8 cellular contexts compared by ENCODE assay signal in genomic region chr7:32890010-32890552, GRCh38. TPM values are rescaled to one million over a fixed set of nuclear protein-coding genes. Genes with fewer than 3 reads are reported as not detected.
DNase-seq lines count a peak whose midpoint lies in the region; ATAC-seq and TF ChIP-seq lines count a peak whose summit lies in the region.

No MANE protein-coding gene starts in this region.

- peaks cover 2% of the 10 kb centered on the region; the same call in 1 of the 2 replicates for H3K4me1 ChIP-seq in IMR-90 (ENCODE audit: control insufficient read depth, insufficient read depth, low read length)

- intact Hi-C loops in IMR-90 (cut with micrococcal nuclease) = loop anchor here (5.0 kb wide), 3 partner anchors 52 to 217 kb away; partner anchors contain the start of genes NT5C3A and RP9

- H3K36me3 Mint-ChIP-seq in immature natural killer cell = peaks cover 0 to 4% (median 3%) of the 10 kb centered on the region in 3 donors

- peaks cover 0 to 10% of the 10 kb centered on the region in 2 experiments; a peak in 1 of 4 replicates for H3K79me1 ChIP-seq in IMR-90 (ENCODE audit: low read depth in 1 of 2, low read length in 2 of 2)

- peak overlapping the region; percentile 100 for H3K9ac ChIP-seq in IMR-90 (ENCODE audit: low read depth, low read length)

- H3K4ac ChIP-seq in IMR-90 (ENCODE audit: low read depth, low read length) = peak overlapping the region; percentile 88; the same call in 1 of the 2 replicates

- no peak for TF ChIP-seq CTCF in IMR-90 (conservative IDR thresholded peaks at IDR 0.05; ENCODE audit: low read depth, low read length)

- no peak overlapping the region for H2BK15ac ChIP-seq in IMR-90 (ENCODE audit: low read depth, low read length)

- no peak overlapping the region for H4K91ac ChIP-seq in IMR-90 (ENCODE audit: insufficient read depth, low read depth, low read length)

- CTCF ChIA-PET in IMR-90 (lab: Yijun Ruan, JAX) = interaction anchor here (0.8 kb wide), 1 partner anchor 43 kb away, joined by 3 read pairs; no protein-coding TSS in a partner anchor

- H3K23ac ChIP-seq in IMR-90 (ENCODE audit: low read depth, low read length) = peak overlapping the region; percentile 99; the same call in 1 of the 2 replicates

- H3K4me3 Mint-ChIP-seq in immature natural killer cell = peak overlapping the region; percentile 99 to 100 (median 99)
- H3K4me3 Mint-ChIP-seq in stimulated activated naive CD8-positive, alpha-beta T cell treated with anti-CD3 and anti-CD28 coated beads, Interleukin-15, amount 100 ng/mL, for 72 hours = peak overlapping the region; percentile 89 to 99

- peaks cover 19 to 35% (median 22%) of the 10 kb centered on the region in 3 donors for H3K27me3 Mint-ChIP-seq in immature natural killer cell (ENCODE audit: low read depth in 3 of 3)
- no peaks in the 10 kb centered on the region for H3K27me3 Mint-ChIP-seq in stimulated activated naive CD8-positive, alpha-beta T cell treated with anti-CD3 and anti-CD28 coated beads, Interleukin-15, amount 100 ng/mL, for 72 hours

- no peak overlapping the region for H2AFZ ChIP-seq in IMR-90 (replicated peaks; ENCODE audit: low read length, poor library complexity)

- H4K5ac ChIP-seq in IMR-90 (ENCODE audit: low read depth, low read length) = peak overlapping the region; percentile 45; the same call in 1 of the 2 replicates

- TF ChIP-seq RAD21 in IMR-90 (IDR thresholded peaks at IDR 0.05; ENCODE audit: low read length) = no peak

- H2BK20ac ChIP-seq in IMR-90 (ENCODE audit: low read depth, low read length) = no peak overlapping the region

- ATAC-seq in IMR-90 (ENCODE audit: low read depth) = no peak
- ATAC-seq in stimulated activated naive CD8-positive, alpha-beta T cell treated with anti-CD3 and anti-CD28 coated beads, Interleukin-15, amount 100 ng/mL, for 72 hours = no peak
- ATAC-seq in GM19328 (IDR thresholded peaks at IDR 0.05; ENCODE audit: unreplicated experiment) = no peak

- H3K36me3 ChIP-seq in IMR-90 (ENCODE audit: control insufficient read depth, insufficient read depth, low read length) = no peaks in the 10 kb centered on the region

- no peaks in the 10 kb centered on the region for H3K27me3 ChIP-seq in IMR-90 (ENCODE audit: control insufficient read depth, insufficient read depth, low read length)

- no CpG with 5 or more reads among the region's 7 CpGs for WGBS in IMR-90 (ENCODE audit: extremely low coverage in 2 of 2, insufficient read length in 1 of 2), 2 experiments
- 0 to 3% (median 1%) methylated on average over 7 of the region's 7 CpGs for WGBS in adipose tissue, 3 donors

- H2BK5ac ChIP-seq in IMR-90 (ENCODE audit: low read depth, low read length, poor library complexity, severe bottlenecking) = peak overlapping the region; percentile 98

- H3K27ac Mint-ChIP-seq in immature natural killer cell = peak overlapping the region; percentile 100
- peak overlapping the region; percentile 99 for H3K27ac Mint-ChIP-seq in stimulated activated naive CD8-positive, alpha-beta T cell treated with anti-CD3 and anti-CD28 coated beads, Interleukin-15, amount 100 ng/mL, for 72 hours

- in situ Hi-C loops in IMR-90 (cut with MboI; ENCODE audit: low sequenced_read_pairs) = no loop called here

- H3K9me3 Mint-ChIP-seq in immature natural killer cell = no peaks in the 10 kb centered on the region
- H3K9me3 Mint-ChIP-seq in stimulated activated naive CD8-positive, alpha-beta T cell treated with anti-CD3 and anti-CD28 coated beads, Interleukin-15, amount 100 ng/mL, for 72 hours = no peaks in the 10 kb centered on the region

- peak overlapping the region; percentile 91; the same call in 1 of the 2 replicates for H3K18ac ChIP-seq in IMR-90 (ENCODE audit: low read depth, low read length)

- peak overlapping the region; percentile 47 for H3K14ac ChIP-seq in IMR-90 (replicated peaks; ENCODE audit: low read depth, low read length)

- DNase-seq in DMS114 treated with DMSO at 0.1 percent for 48 hours (lab: John Stamatoyannopoulos, UW; ENCODE audit: unreplicated experiment) = peak; percentile 42
- peak; percentile 52 for DNase-seq in IMR-90
- no peak for DNase-seq in immature natural killer cell
- DNase-seq in stimulated activated naive CD8-positive, alpha-beta T cell treated with anti-CD3 and anti-CD28 coated beads, Interleukin-15, amount 100 ng/mL, for 72 hours = no peak
- DNase-seq in NCI-H1694 (lab: John Stamatoyannopoulos, UW) = no peak
- DNase-seq in mucosa of gallbladder (ENCODE audit: low spot score) = no peak

- H2AK5ac ChIP-seq in IMR-90 (ENCODE audit: low read depth, low read length) = no peak overlapping the region

- H2AK9ac ChIP-seq in IMR-90 (replicated peaks; ENCODE audit: low read depth, low read length, poor library complexity) = no peak overlapping the region

- peak overlapping the region; percentile 92; the same call in 1 of the 2 replicates for H3K56ac ChIP-seq in IMR-90 (ENCODE audit: extremely low read depth, insufficient read depth, low read length)

- peak overlapping the region; percentile 97 for H3K4me2 ChIP-seq in IMR-90 (ENCODE audit: low read depth, low read length)

- peaks cover 75 to 79% of the 10 kb centered on the region in 2 donors for H3K4me1 Mint-ChIP-seq in immature natural killer cell
- H3K4me1 Mint-ChIP-seq in stimulated activated naive CD8-positive, alpha-beta T cell treated with anti-CD3 and anti-CD28 coated beads, Interleukin-15, amount 100 ng/mL, for 72 hours = peaks cover 63% of the 10 kb centered on the region

- H3K9me1 ChIP-seq in IMR-90 (ENCODE audit: insufficient read depth, low read length) = 0 out of 2 replicates have a peak, but pooled peaks cover 7% of the 10 kb centered on the region

- peak overlapping the region in 1 of 2 experiments; percentile 88; a peak in 2 of 4 replicates for H4K8ac ChIP-seq in IMR-90 (ENCODE audit: low read depth in 2 of 2, low read length in 2 of 2)

- dilution Hi-C loops in IMR-90 (cut with HindIII; ENCODE audit: low sequenced_read_pairs, unreplicated experiment) = no loop called here

- POLR2A ChIA-PET in IMR-90 (lab: Charles Lee; ENCODE audit: unreplicated experiment) = interaction anchor here (0.6 kb wide), 1 partner anchor 67 kb away, joined by 3 read pairs; no protein-coding TSS in a partner anchor

- H3K4me3 ChIP-seq in IMR-90 (ENCODE audit: insufficient read depth, low read depth, low read length) = peak overlapping the region; percentile 86

- no peak for TF ChIP-seq POLR2A in IMR-90 (IDR thresholded peaks at IDR 0.05; ENCODE audit: low read depth, low read length)

- H4K20me1 ChIP-seq in IMR-90 (ENCODE audit: insufficient read depth, low read length) = peaks cover 32% of the 10 kb centered on the region

- H2BK120ac ChIP-seq in IMR-90 (ENCODE audit: low read depth, low read length) = no peak overlapping the region

- TSS peak; percentile 45 for BruUV-seq in IMR-90 (replicated peaks; lab: Mats Ljungman, UMichigan)

- no peaks in the 10 kb centered on the region for H3K9me3 ChIP-seq in IMR-90 (ENCODE audit: control insufficient read depth, insufficient read depth, low read length)

- H3K27ac ChIP-seq in IMR-90 (ENCODE audit: insufficient read depth, low read length) (peak overlapping the region; percentile 100), adipose tissue (ENCODE audit: low read depth, low read length) (peak overlapping the region; percentile 5)

TF ChIP-seq in IMR-90, 13 proteins besides CTCF, POLR2A, EP300 and RAD21:
- TF ChIP-seq SMC3 (IDR thresholded peaks at IDR 0.05; ENCODE audit: low read depth, low read length) = no peak
- TF ChIP-seq RCOR1 (IDR thresholded peaks at IDR 0.05; ENCODE audit: insufficient replicate concordance, low read length) = no peak
- no peak for TF ChIP-seq RFX5 (IDR thresholded peaks at IDR 0.05; ENCODE audit: low read depth, low read length)
- no peak for TF ChIP-seq USF2 (IDR thresholded peaks at IDR 0.05; ENCODE audit: low read depth, low read length)
- TF ChIP-seq MXI1 (IDR thresholded peaks at IDR 0.05; ENCODE audit: borderline replicate concordance, low read depth, low read length) = peak; percentile 24; the same call in 1 of the 2 replicates
- no peak for TF ChIP-seq CHD1 (IDR thresholded peaks at IDR 0.05; ENCODE audit: low read depth, low read length)
- no peak for TF ChIP-seq FOS (IDR thresholded peaks at IDR 0.05; ENCODE audit: low read depth, low read length)
TF ChIP-seq in IMR-90: peak in this region for 1.

RNA-seq across cellular contexts. Expression of gene KBTBD2, which starts 1.5 kb away (rescaled TPM):
- 32.3 and 41.7 TPM in 2 replicates for total RNA-seq in IMR-90 (2012; rRNA removed)
- 11.0 and 13.2 TPM in 2 replicates for polyA plus RNA-seq in IMR-90 (2012; rRNA removed)
- 2.9 and 3.3 TPM in 2 replicates for polyA plus RNA-seq in IMR-90 (2012; cell fraction: cytosol; rRNA removed)
- 5.7 and 31.2 TPM in 2 replicates for polyA plus RNA-seq in IMR-90 (2012; cell fraction: nucleus; rRNA removed; ENCODE audit: low replicate concordance)
- polyA plus RNA-seq in adipose tissue = 10 to 100 TPM in 2 of 3 donors, 1 to 10 TPM in 1; 6.8 to 26.9 (median 24.4) TPM
- polyA plus RNA-seq in immature natural killer cell = 10 to 100 TPM; 31.3 to 79.2 (median 51.1) TPM
- 24.7 TPM for total RNA-seq in mucosa of gallbladder

Comparison
In these comparisons a context has a peak if more than half of its experiments do, and no peak if none do; other contexts are left out.
1. DNase-seq: peak in DMS114 treated with DMSO at 0.1 percent for 48 hours (single experiment) and IMR-90 (single experiment); none in immature natural killer cell (0 of 3), stimulated activated naive CD8-positive, alpha-beta T cell treated with anti-CD3 and anti-CD28 coated beads, Interleukin-15, amount 100 ng/mL, for 72 hours (0 of 2), NCI-H1694 (single experiment) and mucosa of gallbladder (single experiment).